8 cellular contexts compared by ENCODE assay signal in genomic region chr7:66140924-66141323, GRCh38. TPM values are rescaled to one million over a fixed set of nuclear protein-coding genes. Genes with fewer than 3 reads are reported as not detected.
DNase-seq lines count a peak whose midpoint lies in the region; ATAC-seq and TF ChIP-seq lines count a peak whose summit lies in the region.

No MANE protein-coding gene starts in this region.

- intact Hi-C loops in left lung (cut with DNase I): no loop called here
- intact Hi-C loops in CD4-positive, alpha-beta memory T cell (cut with micrococcal nuclease): no loop called here

- POLR2A ChIA-PET in CD4-positive, alpha-beta memory T cell (lab: Charles Lee; ENCODE audit: partially characterized antibody): no interaction called here

- H3K9me3 ChIP-seq in left lung (no peaks in the 10 kb centered on the region), tibial nerve (no peaks in the 10 kb centered on the region)
- H3K9me3 ChIP-seq in CD4-positive, alpha-beta memory T cell (ENCODE audit: control insufficient read depth in 1 of 2, low read length in 2 of 2): no peaks in the 10 kb centered on the region

- no peak overlapping the region for H3K27ac ChIP-seq in left lung
- peak overlapping the region in 3 of 4 donors; percentile 51 to 81 (median 74) for H3K27ac ChIP-seq in tibial nerve
- H3K27ac ChIP-seq in CD4-positive, alpha-beta memory T cell (ENCODE audit: low read depth, low read length): no peak overlapping the region

- H3K27ac Mint-ChIP-seq in CD4-positive, alpha-beta memory T cell: peak overlapping the region in 1 of 7 donors; percentile 63

- TF ChIP-seq CTCF in AG10803 (conservative IDR thresholded peaks at IDR 0.05; ENCODE audit: low read length) (peak; percentile 80), left lung (IDR thresholded peaks at IDR 0.05) (peak; percentile 35 to 51), tibial nerve (IDR thresholded peaks at IDR 0.05) (peak; percentile 34 to 66 (median 61))

- no peaks in the 10 kb centered on the region for H3K27me3 ChIP-seq in left lung
- no peaks in the 10 kb centered on the region for H3K27me3 ChIP-seq in tibial nerve
- H3K27me3 ChIP-seq in CD4-positive, alpha-beta memory T cell (ENCODE audit: insufficient read depth, low read length): no peaks in the 10 kb centered on the region

- peaks cover 3 to 15% (median 11%) of the 10 kb centered on the region in 4 donors for H3K4me1 Mint-ChIP-seq in CD4-positive, alpha-beta memory T cell

- peak; percentile 86 for ATAC-seq in left lung
- no peak for ATAC-seq in GM21515 (IDR thresholded peaks at IDR 0.05; ENCODE audit: unreplicated experiment)

- H3K36me3 ChIP-seq in left lung (peaks cover 0 to 85% of the 10 kb centered on the region in 2 donors), tibial nerve (peaks cover 0 to 47% (median 0%) of the 10 kb centered on the region in 3 donors)
- H3K36me3 ChIP-seq in CD4-positive, alpha-beta memory T cell (ENCODE audit: insufficient read depth, low read length): peaks cover 47% of the 10 kb centered on the region

- CTCF ChIA-PET in CD4-positive, alpha-beta memory T cell (lab: Charles Lee; ENCODE audit: partially characterized antibody): no interaction called here

- H3K9me3 Mint-ChIP-seq in CD4-positive, alpha-beta memory T cell: no peaks in the 10 kb centered on the region

- no peak overlapping the region for H3K4me3 Mint-ChIP-seq in CD4-positive, alpha-beta memory T cell

- DNase-seq in AG10803 (ENCODE audit: low read depth): peak; percentile 85
- peak; percentile 14 for DNase-seq in MV-4-11 (lab: John Stamatoyannopoulos, UW)
- peak; percentile 68 for DNase-seq in cerebellar cortex (ENCODE audit: low spot score)
- DNase-seq in left lung: peak in 1 of 2 donors; percentile 74
- DNase-seq in tibial nerve (ENCODE audit: low spot score in 2 of 2): peak; percentile 56 to 60
- DNase-seq in NCI-H1436 treated with DMSO at 0.1 percent for 48 hours (lab: John Stamatoyannopoulos, UW): no peak
- DNase-seq in CD4-positive, alpha-beta memory T cell: no peak

- H3K4me1 ChIP-seq in left lung (peaks cover 3 to 30% of the 10 kb centered on the region in 2 donors), tibial nerve (peaks cover 0 to 66% (median 15%) of the 10 kb centered on the region in 4 donors)
- H3K4me1 ChIP-seq in CD4-positive, alpha-beta memory T cell (ENCODE audit: insufficient read depth, low read length): no peaks in the 10 kb centered on the region

- WGBS in tibial nerve, 2 donors: 6 to 22% methylated on average over 4 of the region's 4 CpGs

- H3K27me3 Mint-ChIP-seq in CD4-positive, alpha-beta memory T cell: no peaks in the 10 kb centered on the region

- peak in 1 of 2 donors; percentile 38 for TF ChIP-seq EP300 in tibial nerve (IDR thresholded peaks at IDR 0.05)

- H3K4me3 ChIP-seq in AG10803 (ENCODE audit: low read length) (no peak overlapping the region), left lung (no peak overlapping the region), tibial nerve (no peak overlapping the region)
- H3K4me3 ChIP-seq in CD4-positive, alpha-beta memory T cell (ENCODE audit: low read length in 2 of 2): no peak overlapping the region

- TF ChIP-seq POLR2A in tibial nerve (IDR thresholded peaks at IDR 0.05): no peak

- H3K36me3 Mint-ChIP-seq in CD4-positive, alpha-beta memory T cell: peaks cover 69 to 79% of the 10 kb centered on the region in 2 donors

RNA-seq across cellular contexts. Expression of gene CRCP, which starts 26.3 kb away (rescaled TPM):
- total RNA-seq in left lung (10 to 100 TPM; 27.1 to 29.4 TPM), tibial nerve (10 to 100 TPM; 23.9 to 49.4 (median 41.8) TPM)
- 10 to 100 TPM; 32.8 to 36.8 TPM for total RNA-seq in CD4-positive, alpha-beta memory T cell
- polyA plus RNA-seq in CD4-positive, alpha-beta memory T cell: 10 to 100 TPM; 21.2 to 42.3 TPM

Comparison
In these comparisons a context has a peak if more than half of its experiments do, and no peak if none do; other contexts are left out.
1. DNase-seq: peak in AG10803 (single experiment), MV-4-11 (single experiment), cerebellar cortex (single experiment) and tibial nerve (2 of 2); none in NCI-H1436 treated with DMSO at 0.1 percent for 48 hours (single experiment) and CD4-positive, alpha-beta memory T cell (0 of 5).
2. H3K27ac ChIP-seq: peak in tibial nerve (3 of 4); none in left lung (0 of 2) and CD4-positive, alpha-beta memory T cell (single experiment).
3. Peak in every context shown above with its lines, with median percentiles within 50 percentile points of each other: CTCF ChIP-seq.